In the genomic region with DNA sequence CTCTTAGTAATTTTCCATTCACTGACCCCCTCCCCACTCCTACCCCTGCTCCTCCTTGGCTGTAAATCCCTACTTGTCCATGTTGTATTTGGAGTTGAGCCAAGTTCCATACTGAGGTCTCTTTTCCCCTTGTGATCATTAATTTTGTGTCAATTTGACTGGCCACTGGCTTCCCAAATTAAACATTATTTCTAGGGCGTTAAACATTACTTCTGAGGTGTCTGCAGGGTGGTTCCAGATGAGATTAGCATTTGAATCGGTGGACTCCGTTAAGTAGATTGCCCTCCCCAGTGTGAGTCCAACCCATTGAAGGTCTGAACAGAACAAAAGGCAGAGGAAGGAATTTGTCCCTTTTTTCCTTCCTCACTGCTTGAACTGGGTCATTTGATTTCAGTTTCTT, we compare ENCODE assay signal across 20 cellular contexts. TPM values are rescaled to one million over a fixed set of nuclear protein-coding genes. Genes with fewer than 3 reads are reported as not detected.
A peak's percentile ranks its signal among the peaks of the same experiment; 100 is the strongest.
DNase-seq lines count a peak whose midpoint lies in the region; ATAC-seq and TF ChIP-seq lines count a peak whose summit lies in the region.
"Had no signal": no experiment of that assay in that cellular context is flagged by ENCODE, and none has a peak within 500 bp of the region (broad histone marks: within the 10 kb centered on the region; RNA-seq: fewer than 3 reads in every experiment).

No MANE protein-coding gene starts in this region.

- WGBS in aorta, 2 donors: 28 to 31% methylated on average over 3 of the region's 3 CpGs

- H3K4me3 Mint-ChIP-seq in Calu3 (ENCODE audit: low read depth, unreplicated experiment): no peak overlapping the region
- peak overlapping the region; percentile 63 for H3K4me3 Mint-ChIP-seq in endothelial cell (ENCODE audit: unreplicated experiment)
- peak overlapping the region in 1 of 3 experiments; percentile 29 for H3K4me3 Mint-ChIP-seq in nephron
- H3K4me3 Mint-ChIP-seq: CD14-positive monocyte had no signal

- H3K27me3 ChIP-seq in HUES48 (ENCODE audit: control insufficient read depth, insufficient read depth, low read length) (no peaks in the 10 kb centered on the region), aorta (ENCODE audit: control insufficient read depth in 1 of 2, insufficient read depth in 2 of 2, low read length in 1 of 2) (no peaks in the 10 kb centered on the region)
- H3K27me3 ChIP-seq: brain microvascular endothelial cell, colonic mucosa, ovary, right atrium auricular region had no signal

- no peaks in the 10 kb centered on the region for H3K9me3 ChIP-seq in HUES48 (ENCODE audit: control insufficient read depth, insufficient read depth, low read length)
- no peaks in the 10 kb centered on the region for H3K9me3 ChIP-seq in aorta (ENCODE audit: control insufficient read depth, low read length)
- H3K9me3 ChIP-seq: colonic mucosa, ovary, right atrium auricular region had no signal

- CTCF ChIA-PET in Calu3 (lab: Charles Lee): no interaction called here

- H3K27me3 Mint-ChIP-seq in Calu3 (ENCODE audit: unreplicated experiment): no peaks in the 10 kb centered on the region
- H3K27me3 Mint-ChIP-seq in endothelial cell (ENCODE audit: unreplicated experiment): peaks cover 7% of the 10 kb centered on the region
- H3K27me3 Mint-ChIP-seq in nephron (ENCODE audit: low read depth): no peaks in the 10 kb centered on the region

- H3K9me3 Mint-ChIP-seq in Calu3 (ENCODE audit: low read depth, unreplicated experiment): no peaks in the 10 kb centered on the region
- H3K9me3 Mint-ChIP-seq in endothelial cell (ENCODE audit: unreplicated experiment): no peaks in the 10 kb centered on the region
- no peaks in the 10 kb centered on the region for H3K9me3 Mint-ChIP-seq in nephron
- H3K9me3 Mint-ChIP-seq: CD14-positive monocyte had no signal

- DNase-seq in Calu3 (no peak), endothelial cell (ENCODE audit: low spot score) (no peak), GM13976 (ENCODE audit: low spot score) (no peak), aorta (no peak), glomerular visceral epithelial cell (ENCODE audit: extremely low spot score) (no peak)
- DNase-seq: activated CD4-positive, alpha-beta T cell treated with anti-CD3 and anti-CD28 coated beads for 1 hour; brain microvascular endothelial cell; colonic mucosa; GDM1; NCI-H1105 treated with DMSO at 0.1 percent for 48 hours; NCI-H2081 treated with DMSO at 0.1 percent for 48 hours; NCI-H510A; ovary; stimulated activated CD4-positive, alpha-beta T cell treated with anti-CD3 and anti-CD28 coated beads, Interleukin-12 subunit alpha, Interleukin-12 subunit beta, amount 100 ng/mL, for 4 hours; substantia nigra had no signal

- TF ChIP-seq CTCF in Calu3 (IDR thresholded peaks at IDR 0.05; ENCODE audit: unreplicated experiment) (no peak), endothelial cell (IDR thresholded peaks at IDR 0.05; ENCODE audit: unreplicated experiment) (no peak), nephron (IDR thresholded peaks at IDR 0.05; ENCODE audit: unreplicated experiment in 3 of 3) (no peak), GM13976 (IDR thresholded peaks at IDR 0.05; ENCODE audit: borderline replicate concordance, control extremely low read depth, extremely low read depth, insufficient read depth, missing control alignments) (no peak)

- no peak overlapping the region for H3K9ac ChIP-seq in HUES48 (ENCODE audit: low read depth, low read length)

- in situ Hi-C loops in GM13976 (cut with MboI; ENCODE audit: low sequenced_read_pairs, unreplicated experiment): no loop called here

- no peaks in the 10 kb centered on the region for H3K36me3 Mint-ChIP-seq in Calu3 (ENCODE audit: insufficient read depth, unreplicated experiment)
- peaks cover 38% of the 10 kb centered on the region for H3K36me3 Mint-ChIP-seq in endothelial cell (ENCODE audit: low read depth, unreplicated experiment)
- H3K36me3 Mint-ChIP-seq in nephron (ENCODE audit: low read depth): peaks cover 5% of the 10 kb centered on the region

- BruUV-seq in Calu3 (replicated peaks; lab: Mats Ljungman, UMichigan): no TSS peak

- peaks cover 36% of the 10 kb centered on the region for H3K4me1 Mint-ChIP-seq in Calu3 (ENCODE audit: low read depth, unreplicated experiment)
- H3K4me1 Mint-ChIP-seq in endothelial cell (ENCODE audit: unreplicated experiment): peaks cover 71% of the 10 kb centered on the region
- peaks cover 12% of the 10 kb centered on the region for H3K4me1 Mint-ChIP-seq in nephron

- no peak for ATAC-seq in aorta (ENCODE audit: low FRiP score)
- no peak for ATAC-seq in HG02870 (IDR thresholded peaks at IDR 0.05; ENCODE audit: unreplicated experiment)

- peak overlapping the region; percentile 73 for H3K27ac ChIP-seq in HUES48 (ENCODE audit: low read depth, low read length)
- H3K27ac ChIP-seq in aorta (ENCODE audit: low read depth in 1 of 2, low read length in 2 of 2): no peak overlapping the region
- H3K27ac ChIP-seq: brain microvascular endothelial cell, colonic mucosa, ovary had no signal

- H3K36me3 ChIP-seq in HUES48 (ENCODE audit: control insufficient read depth, insufficient read depth, low read length) (no peaks in the 10 kb centered on the region), aorta (ENCODE audit: control insufficient read depth in 1 of 2, insufficient read depth in 2 of 2, low read length in 1 of 2) (no peaks in the 10 kb centered on the region)
- H3K36me3 ChIP-seq: brain microvascular endothelial cell, colonic mucosa, ovary, right atrium auricular region had no signal

- H3K27ac Mint-ChIP-seq in Calu3 (ENCODE audit: unreplicated experiment): peak overlapping the region; percentile 39
- peak overlapping the region; percentile 93 for H3K27ac Mint-ChIP-seq in endothelial cell (ENCODE audit: unreplicated experiment)
- H3K27ac Mint-ChIP-seq in nephron: peak overlapping the region; percentile 40 to 96 (median 84)

- intact Hi-C loops in Calu3 (cut with micrococcal nuclease; ENCODE audit: unreplicated experiment) (no loop called here), aorta (cut with DNase I) (no loop called here)

- H3K4me1 ChIP-seq in HUES48 (ENCODE audit: control insufficient read depth, insufficient read depth, low read length): peaks cover 51% of the 10 kb centered on the region
- H3K4me1 ChIP-seq in aorta (ENCODE audit: control insufficient read depth in 1 of 2, insufficient read depth in 2 of 2, low read length in 2 of 2): no peaks in the 10 kb centered on the region

- H3K4me3 ChIP-seq in HUES48 (ENCODE audit: low read depth, low read length) (peak overlapping the region; percentile 26), aorta (ENCODE audit: low read length in 2 of 2) (no peak overlapping the region)
- H3K4me3 ChIP-seq: colonic mucosa, ovary, right atrium auricular region had no signal

RNA-seq across cellular contexts. Expression of a gene that starts 25.7 kb away (rescaled TPM):
- 13.3 and 30.8 TPM in 2 replicates for total RNA-seq in Calu3 (2022)
- total RNA-seq in endothelial cell (ENCODE audit: unreplicated experiment): 211 TPM
- 10 to 100 TPM; 16.5 to 31.3 TPM for total RNA-seq in aorta
- polyA plus RNA-seq in aorta: 1 to 10 TPM; 1.2 to 2.6 TPM

Comparison
In these comparisons a context has a peak if more than half of its experiments do, and no peak if none do; other contexts are left out.
1. H3K27ac Mint-ChIP-seq: peak in every context shown above with its lines; median percentile 93 in endothelial cell; 84 in nephron; 39 in Calu3.